Comparison of ENCODE assay signal across 13 cellular contexts in genomic region chr15:41017051-41017735, GRCh38.
DNase-seq lines count a peak whose midpoint lies in the region; ATAC-seq, FAIRE-seq and TF ChIP-seq lines count a peak whose summit lies in the region.
"Had no signal": no experiment of that assay in that cellular context is flagged by ENCODE, and none has a peak within 500 bp of the region (broad histone marks: within the 10 kb centered on the region; RNA-seq: fewer than 3 reads in every experiment).

No MANE protein-coding gene starts in this region.

- WGBS in mesendoderm (ENCODE audit: extremely low coverage, insufficient coverage, low lambda C conversion rate) = no CpG with 5 or more reads among the region's 3 CpGs

- no peak for FAIRE-seq in astrocyte (lab: Jason Lieb, UNC)

- peaks cover 3% of the 10 kb centered on the region for H3K4me1 Mint-ChIP-seq in astrocyte (ENCODE audit: low read depth, unreplicated experiment)

- no peak overlapping the region for H3K4ac ChIP-seq in mesendoderm (ENCODE audit: low read depth, low read length)

- no peak overlapping the region for H2BK120ac ChIP-seq in mesendoderm (ENCODE audit: low read depth, low read length)

- H3K79me1 ChIP-seq in mesendoderm (ENCODE audit: low read length) = peaks cover 2% of the 10 kb centered on the region

- no peak overlapping the region for H4K8ac ChIP-seq in mesendoderm (ENCODE audit: low read depth, low read length)

- TF ChIP-seq CTCF in AG10803 (conservative IDR thresholded peaks at IDR 0.05; ENCODE audit: low read length) = no peak
- no peak for TF ChIP-seq CTCF in astrocyte (IDR thresholded peaks at IDR 0.05; ENCODE audit: insufficient read depth, low read depth, low read length)

- no peak overlapping the region for H3K4me2 ChIP-seq in astrocyte (ENCODE audit: low read length)
- no peak overlapping the region for H3K4me2 ChIP-seq in mesendoderm (ENCODE audit: low read length)

- DNase-seq in AG10803 (ENCODE audit: low read depth) (peak; percentile 12), KBM-7 (peak; percentile 27), astrocyte (ENCODE audit: low read depth) (no peak), medulla oblongata (ENCODE audit: extremely low spot score) (peak; percentile 30), mesendoderm (no peak)
- no peak for DNase-seq in stimulated activated CD4-positive, alpha-beta T cell treated with anti-CD3 and anti-CD28 coated beads, Interleukin-2, amount 100 ng/mL, for 24 hours
- DNase-seq in stimulated activated CD4-positive, alpha-beta T cell treated with anti-CD3 and anti-CD28 coated beads, Interleukin-12 subunit alpha, Interleukin-12 subunit beta, amount 100 ng/mL, for 4 hours = no peak
- DNase-seq: activated CD4-positive, alpha-beta T cell treated with anti-CD3 and anti-CD28 coated beads for 4 hours; CD4-positive, CD25-positive, alpha-beta regulatory T cell; HCEC 1CT; stimulated activated CD4-positive, alpha-beta T cell treated with anti-CD3 and anti-CD28 coated beads, Interleukin-1b, Interleukin-23, amount 100 ng/mL, for 48 hours; stomach had no signal

- no peak overlapping the region for H2BK15ac ChIP-seq in mesendoderm (replicated peaks; ENCODE audit: low read depth)

- no peaks in the 10 kb centered on the region for H3K27me3 Mint-ChIP-seq in astrocyte (ENCODE audit: low read depth, unreplicated experiment)
- H3K27me3 Mint-ChIP-seq: CD4-positive, CD25-positive, alpha-beta regulatory T cell had no signal

- H2AK5ac ChIP-seq in mesendoderm (ENCODE audit: low read length) = no peak overlapping the region

- H3K4me1 ChIP-seq in astrocyte (ENCODE audit: insufficient read depth, low read length) = no peaks in the 10 kb centered on the region
- H3K4me1 ChIP-seq in mesendoderm (ENCODE audit: control insufficient read depth, low read depth, low read length) = no peaks in the 10 kb centered on the region

- peaks cover 41% of the 10 kb centered on the region for H3K36me3 ChIP-seq in astrocyte (ENCODE audit: insufficient read depth, low read length)
- no peaks in the 10 kb centered on the region for H3K36me3 ChIP-seq in mesendoderm (ENCODE audit: control insufficient read depth, insufficient read depth, low read length)

- no peak overlapping the region for H4K5ac ChIP-seq in mesendoderm (ENCODE audit: low read length)

- H3K23ac ChIP-seq in mesendoderm (ENCODE audit: low read length) = no peak overlapping the region

- H3K9ac ChIP-seq in astrocyte (ENCODE audit: low read length) (no peak overlapping the region), mesendoderm (ENCODE audit: low read length) (no peak overlapping the region)

- peak overlapping the region; percentile 55 for H3K27ac Mint-ChIP-seq in astrocyte (ENCODE audit: unreplicated experiment)

- H3K79me2 ChIP-seq in astrocyte (ENCODE audit: insufficient read depth, low read length) = no peaks in the 10 kb centered on the region
- H3K79me2 ChIP-seq in mesendoderm (ENCODE audit: control insufficient read depth, insufficient read depth, low read length) = no peaks in the 10 kb centered on the region

- H3K56ac ChIP-seq in mesendoderm (ENCODE audit: low read length) = no peak overlapping the region

- ATAC-seq in HG02970 (IDR thresholded peaks at IDR 0.05; ENCODE audit: low FRiP score, unreplicated experiment) = no peak

- H3K4me3 Mint-ChIP-seq in astrocyte (ENCODE audit: unreplicated experiment) = no peak overlapping the region

- no peak overlapping the region for H2AFZ ChIP-seq in astrocyte (ENCODE audit: low read depth, low read length)

- H4K20me1 ChIP-seq in astrocyte (ENCODE audit: insufficient read depth, low read length) = peaks cover 19% of the 10 kb centered on the region

- H3K18ac ChIP-seq in mesendoderm (ENCODE audit: low read length) = no peak overlapping the region

- in situ Hi-C loops in KBM-7 (cut with MboI; ENCODE audit: low pct_unique_long_range_greater_than_20kb, low sequenced_read_pairs) = no loop called here

- H2BK5ac ChIP-seq in mesendoderm (ENCODE audit: low read length) = no peak overlapping the region

- H3K27me3 ChIP-seq in astrocyte (ENCODE audit: insufficient read depth, low read length) = no peaks in the 10 kb centered on the region
- H3K27me3 ChIP-seq in mesendoderm (ENCODE audit: insufficient read depth, low read length, poor library complexity) = no peaks in the 10 kb centered on the region
- H3K27me3 ChIP-seq: stomach had no signal

- no peaks in the 10 kb centered on the region for H3K9me3 Mint-ChIP-seq in astrocyte (ENCODE audit: unreplicated experiment)
- H3K9me3 Mint-ChIP-seq: CD4-positive, CD25-positive, alpha-beta regulatory T cell had no signal

- H3K27ac ChIP-seq in astrocyte (ENCODE audit: low read depth, low read length) = no peak overlapping the region
- H3K27ac ChIP-seq in mesendoderm (ENCODE audit: low read depth, low read length) = no peak overlapping the region

- peaks cover 7% of the 10 kb centered on the region for H3K36me3 Mint-ChIP-seq in astrocyte (ENCODE audit: low read depth, unreplicated experiment)

- no peak overlapping the region for H3K4me3 ChIP-seq in AG10803 (ENCODE audit: low read length)
- no peak overlapping the region for H3K4me3 ChIP-seq in astrocyte (ENCODE audit: insufficient read depth, low read depth, low read length)
- H3K4me3 ChIP-seq in mesendoderm (ENCODE audit: low read length) = no peak overlapping the region
- H3K4me3 ChIP-seq: stomach had no signal

- H3K9me3 ChIP-seq in astrocyte (ENCODE audit: insufficient read depth, low read depth, low read length) = no peaks in the 10 kb centered on the region
- H3K9me3 ChIP-seq: stomach had no signal

Comparison
In these comparisons a context has a peak if more than half of its experiments do, and no peak if none do; other contexts are left out.
1. DNase-seq: peak in AG10803 (single experiment), KBM-7 (single experiment) and medulla oblongata (single experiment); none in astrocyte (single experiment), stimulated activated CD4-positive, alpha-beta T cell treated with anti-CD3 and anti-CD28 coated beads, Interleukin-2, amount 100 ng/mL, for 24 hours (0 of 2), mesendoderm (single experiment) and stimulated activated CD4-positive, alpha-beta T cell treated with anti-CD3 and anti-CD28 coated beads, Interleukin-12 subunit alpha, Interleukin-12 subunit beta, amount 100 ng/mL, for 4 hours (single experiment).